In the genomic region with DNA sequence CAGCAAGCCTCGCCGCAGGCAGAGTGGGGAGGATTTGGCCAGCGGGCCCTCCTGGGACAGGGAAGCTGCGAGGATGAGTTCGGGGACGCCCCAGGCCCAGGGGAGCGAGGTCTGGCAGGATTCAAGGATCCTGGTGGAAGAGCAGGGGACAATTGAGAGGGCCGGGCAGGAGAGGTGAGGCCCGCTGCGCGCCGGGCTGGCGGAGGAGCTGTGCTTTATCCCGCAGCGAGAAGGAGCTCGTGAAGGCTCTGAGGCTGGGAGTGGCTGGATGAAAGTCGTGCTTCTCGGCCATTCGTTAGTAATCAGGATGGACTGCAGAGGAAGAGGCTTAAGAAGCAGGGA, we compare ENCODE assay signal across 11 cellular contexts. TPM values are rescaled to one million over a fixed set of nuclear protein-coding genes. Genes with fewer than 3 reads are reported as not detected.
DNase-seq lines count a peak whose midpoint lies in the region; ATAC-seq and TF ChIP-seq lines count a peak whose summit lies in the region.
"Had no signal": no experiment of that assay in that cellular context is flagged by ENCODE, and none has a peak within 500 bp of the region (broad histone marks: within the 10 kb centered on the region; RNA-seq: fewer than 3 reads in every experiment).

No MANE protein-coding gene starts in this region.

- no peaks in the 10 kb centered on the region for H3K36me3 ChIP-seq in fibroblast of lung (ENCODE audit: control insufficient read depth, insufficient read depth, low read length)
- H3K36me3 ChIP-seq in spleen = no peaks in the 10 kb centered on the region

- no peaks in the 10 kb centered on the region for H3K9me3 Mint-ChIP-seq in activated CD8-positive, alpha-beta T cell treated with anti-CD3 and anti-CD28 coated beads for 36 hours
- no peaks in the 10 kb centered on the region for H3K9me3 Mint-ChIP-seq in activated CD8-positive, alpha-beta T cell treated with anti-CD3 and anti-CD28 coated beads, Interleukin-2, amount 10 ng/mL, durations not matched to agents 7 days and 5 days (ENCODE audit: insufficient read depth)
- peaks cover 1% of the 10 kb centered on the region for H3K9me3 Mint-ChIP-seq in glutamatergic neuron (ENCODE audit: unreplicated experiment)

- no peaks in the 10 kb centered on the region for H4K20me1 ChIP-seq in fibroblast of lung (ENCODE audit: control insufficient read depth, extremely low read depth, insufficient read depth, low read length)

- H3K36me3 Mint-ChIP-seq in activated CD8-positive, alpha-beta T cell treated with anti-CD3 and anti-CD28 coated beads for 36 hours (ENCODE audit: low read depth) = no peaks in the 10 kb centered on the region
- no peaks in the 10 kb centered on the region for H3K36me3 Mint-ChIP-seq in activated CD8-positive, alpha-beta T cell treated with anti-CD3 and anti-CD28 coated beads, Interleukin-2, amount 10 ng/mL, durations not matched to agents 7 days and 5 days (ENCODE audit: low read depth)
- no peaks in the 10 kb centered on the region for H3K36me3 Mint-ChIP-seq in glutamatergic neuron (ENCODE audit: unreplicated experiment)
- H3K36me3 Mint-ChIP-seq: activated CD8-positive, alpha-beta memory T cell treated with anti-CD3 and anti-CD28 coated beads, Interleukin-2, amount 10 ng/mL, durations not matched to agents 7 days and 5 days had no signal

- POLR2A ChIA-PET in activated CD8-positive, alpha-beta T cell treated with anti-CD3 and anti-CD28 coated beads for 36 hours (lab: Charles Lee) = interaction anchor here (0.9 kb wide), 1 partner anchor 147 kb away, joined by 3 read pairs; no protein-coding TSS in a partner anchor
- POLR2A ChIA-PET in activated CD8-positive, alpha-beta T cell treated with anti-CD3 and anti-CD28 coated beads, Interleukin-2, amount 10 ng/mL, durations not matched to agents 7 days and 5 days (lab: Charles Lee) = no interaction called here
- POLR2A ChIA-PET in RWPE1 (lab: Yijun Ruan, JAX; ENCODE audit: low non-redundant PET) = interaction anchor here (0.6 kb wide), 1 partner anchor 9 kb away, joined by 3 read pairs; no protein-coding TSS in a partner anchor

- peak overlapping the region; percentile 76 for H2AFZ ChIP-seq in fibroblast of lung (ENCODE audit: low read length)

- no peak for TF ChIP-seq POLR2A in spleen (IDR thresholded peaks at IDR 0.05)

- peak overlapping the region; percentile 76 for H3K27ac Mint-ChIP-seq in activated CD8-positive, alpha-beta T cell treated with anti-CD3 and anti-CD28 coated beads for 36 hours
- H3K27ac Mint-ChIP-seq in activated CD8-positive, alpha-beta T cell treated with anti-CD3 and anti-CD28 coated beads, Interleukin-2, amount 10 ng/mL, durations not matched to agents 7 days and 5 days = no peak overlapping the region
- no peak overlapping the region for H3K27ac Mint-ChIP-seq in glutamatergic neuron (ENCODE audit: unreplicated experiment)

- CTCF ChIA-PET in activated CD8-positive, alpha-beta T cell treated with anti-CD3 and anti-CD28 coated beads for 36 hours (lab: Charles Lee) = interaction anchor here (2.0 kb wide), 1 partner anchor 197 kb away, joined by 5 read pairs; no protein-coding TSS in a partner anchor
- CTCF ChIA-PET in activated CD8-positive, alpha-beta T cell treated with anti-CD3 and anti-CD28 coated beads, Interleukin-2, amount 10 ng/mL, durations not matched to agents 7 days and 5 days (lab: Charles Lee) = interaction anchor here (1.7 kb wide), 1 partner anchor 147 kb away, joined by 4 read pairs; no protein-coding TSS in a partner anchor
- CTCF ChIA-PET in RWPE1 (lab: Yijun Ruan, JAX) = interaction anchor here (0.5 kb wide), 1 partner anchor 102 kb away, joined by 3 read pairs; no protein-coding TSS in a partner anchor

- H3K27me3 Mint-ChIP-seq in activated CD8-positive, alpha-beta T cell treated with anti-CD3 and anti-CD28 coated beads for 36 hours = no peaks in the 10 kb centered on the region
- H3K27me3 Mint-ChIP-seq in activated CD8-positive, alpha-beta T cell treated with anti-CD3 and anti-CD28 coated beads, Interleukin-2, amount 10 ng/mL, durations not matched to agents 7 days and 5 days (ENCODE audit: low read depth) = no peaks in the 10 kb centered on the region
- peaks cover 3% of the 10 kb centered on the region for H3K27me3 Mint-ChIP-seq in glutamatergic neuron (ENCODE audit: unreplicated experiment)

- peaks cover 17% of the 10 kb centered on the region for H3K4me1 Mint-ChIP-seq in activated CD8-positive, alpha-beta T cell treated with anti-CD3 and anti-CD28 coated beads for 36 hours (ENCODE audit: low read depth)
- H3K4me1 Mint-ChIP-seq in activated CD8-positive, alpha-beta T cell treated with anti-CD3 and anti-CD28 coated beads, Interleukin-2, amount 10 ng/mL, durations not matched to agents 7 days and 5 days (ENCODE audit: low read depth) = peaks cover 20% of the 10 kb centered on the region
- H3K4me1 Mint-ChIP-seq in glutamatergic neuron (ENCODE audit: low read depth, unreplicated experiment) = peaks cover 6% of the 10 kb centered on the region

- 55 to 85% (median 70%) methylated on average over 19 of the region's 19 CpGs for WGBS in spleen, 5 donors

- no peak for TF ChIP-seq CTCF in activated CD8-positive, alpha-beta T cell treated with anti-CD3 and anti-CD28 coated beads for 36 hours (IDR thresholded peaks at IDR 0.05)
- TF ChIP-seq CTCF in RWPE1 (conservative IDR thresholded peaks at IDR 0.05; ENCODE audit: low read depth) (no peak), fibroblast of lung (conservative IDR thresholded peaks at IDR 0.05 in 1 of 2, IDR thresholded peaks at IDR 0.05 in 1 of 2; ENCODE audit: low read depth in 1 of 2, low read length in 2 of 2) (no peak), spleen (IDR thresholded peaks at IDR 0.05 in 8 of 11, conservative IDR thresholded peaks at IDR 0.05 in 3 of 11) (no peak), glutamatergic neuron (IDR thresholded peaks at IDR 0.05; ENCODE audit: partially characterized antibody, unreplicated experiment) (no peak), coronary artery (IDR thresholded peaks at IDR 0.05) (no peak)

- H3K9me3 ChIP-seq in fibroblast of lung (ENCODE audit: control insufficient read depth, insufficient read depth, low read depth, low read length) (no peaks in the 10 kb centered on the region), spleen (no peaks in the 10 kb centered on the region)

- H3K4me2 ChIP-seq in fibroblast of lung (ENCODE audit: extremely low read depth, insufficient read depth, low read length) = no peak overlapping the region

- intact Hi-C loops in activated CD8-positive, alpha-beta T cell treated with anti-CD3 and anti-CD28 coated beads for 36 hours (cut with micrococcal nuclease) = no loop called here
- intact Hi-C loops in spleen (cut with DNase I; ENCODE audit: low total_unique reads) = no loop called here

- no peaks in the 10 kb centered on the region for H3K79me2 ChIP-seq in fibroblast of lung (ENCODE audit: control insufficient read depth, insufficient read depth, low read length)

- ATAC-seq in activated CD8-positive, alpha-beta T cell treated with anti-CD3 and anti-CD28 coated beads for 36 hours = no peak
- ATAC-seq in activated CD8-positive, alpha-beta T cell treated with anti-CD3 and anti-CD28 coated beads, Interleukin-2, amount 10 ng/mL, durations not matched to agents 7 days and 5 days = no peak

- H3K4me3 ChIP-seq in fibroblast of lung (replicated peaks in 1 of 4; ENCODE audit: control extremely low read depth in 1 of 4, insufficient read depth in 1 of 4, low read depth in 3 of 4, low read length in 4 of 4) (no peak overlapping the region), spleen (peak overlapping the region in 6 of 8 donors; percentile 33 to 69 (median 40)), coronary artery (no peak overlapping the region)

- H3K4me1 ChIP-seq in fibroblast of lung (ENCODE audit: control insufficient read depth, extremely low read depth, insufficient read depth, low read length) (peaks cover 5% of the 10 kb centered on the region), spleen (peaks cover 9 to 44% (median 18%) of the 10 kb centered on the region in 6 donors)

- H3K27me3 ChIP-seq in fibroblast of lung (ENCODE audit: control insufficient read depth, insufficient read depth, low read length) (peaks cover 7% of the 10 kb centered on the region), spleen (replicated peaks in 1 of 7) (no peaks in the 10 kb centered on the region)

- no peak overlapping the region for H3K9ac ChIP-seq in fibroblast of lung (ENCODE audit: insufficient read depth, low read length)

- no peak overlapping the region for H3K4me3 Mint-ChIP-seq in activated CD8-positive, alpha-beta T cell treated with anti-CD3 and anti-CD28 coated beads for 36 hours
- H3K4me3 Mint-ChIP-seq in activated CD8-positive, alpha-beta T cell treated with anti-CD3 and anti-CD28 coated beads, Interleukin-2, amount 10 ng/mL, durations not matched to agents 7 days and 5 days = no peak overlapping the region
- H3K4me3 Mint-ChIP-seq in glutamatergic neuron (ENCODE audit: unreplicated experiment) = no peak overlapping the region

- no peak for DNase-seq in activated CD8-positive, alpha-beta T cell treated with anti-CD3 and anti-CD28 coated beads for 36 hours
- DNase-seq in activated CD8-positive, alpha-beta T cell treated with anti-CD3 and anti-CD28 coated beads, Interleukin-2, amount 10 ng/mL, durations not matched to agents 7 days and 5 days = no peak
- DNase-seq in RWPE1 (ENCODE audit: low spot score) (no peak), fibroblast of lung (ENCODE audit: low read depth in 2 of 2) (no peak), spleen (no peak), NCI-H187 treated with DMSO at 0.1 percent for 48 hours (lab: John Stamatoyannopoulos, UW) (no peak), glutamatergic neuron (no peak), coronary artery (ENCODE audit: low spot score) (no peak)

- peak overlapping the region; percentile 81 for H3K27ac ChIP-seq in RWPE1
- peak overlapping the region; percentile 62 for H3K27ac ChIP-seq in fibroblast of lung (ENCODE audit: insufficient read depth, low read length)
- peak overlapping the region in 7 of 8 donors; percentile 67 to 91 (median 85) for H3K27ac ChIP-seq in spleen
- peak overlapping the region in 1 of 2 donors; percentile 10 for H3K27ac ChIP-seq in coronary artery

RNA-seq across cellular contexts. Expression of gene SLC51A, which starts 3.6 kb away (rescaled TPM):
- total RNA-seq in activated CD8-positive, alpha-beta T cell treated with anti-CD3 and anti-CD28 coated beads for 36 hours = not detected
- total RNA-seq in activated CD8-positive, alpha-beta T cell treated with anti-CD3 and anti-CD28 coated beads, Interleukin-2, amount 10 ng/mL, durations not matched to agents 7 days and 5 days = not detected
- not detected in 2 replicates for total RNA-seq in fibroblast of lung
- not detected in 2 replicates for polyA plus RNA-seq in fibroblast of lung
- polyA plus RNA-seq in fibroblast of lung (2012) = 3.3 and 6.1 TPM in 2 replicates
- not detected in 2 replicates for polyA minus RNA-seq in fibroblast of lung (ENCODE audit: low replicate concordance)
- 10 to 100 TPM in 1 of 7 donors, 1 to 10 TPM in 6; 2.0 to 14.6 (median 4.1) TPM for total RNA-seq in spleen
- 1 to 10 TPM in 1 of 3 donors, under 1 TPM in 2; 0.30 to 1.1 (median 0.54) TPM for polyA plus RNA-seq in spleen
- total RNA-seq in glutamatergic neuron (ENCODE audit: unreplicated experiment) = not detected
- total RNA-seq: activated CD8-positive, alpha-beta memory T cell treated with anti-CD3 and anti-CD28 coated beads, Interleukin-2, amount 10 ng/mL, durations not matched to agents 7 days and 5 days; glomerular endothelial cell; SK-MEL-5 had no signal

RNA-seq across cellular contexts. Expression of gene ZDHHC19, which starts 8.7 kb away (rescaled TPM):
- not detected for total RNA-seq in activated CD8-positive, alpha-beta T cell treated with anti-CD3 and anti-CD28 coated beads for 36 hours
- total RNA-seq in activated CD8-positive, alpha-beta T cell treated with anti-CD3 and anti-CD28 coated beads, Interleukin-2, amount 10 ng/mL, durations not matched to agents 7 days and 5 days = not detected
- total RNA-seq in fibroblast of lung (not detected in 2 replicates), spleen (10 to 100 TPM in 3 of 7 donors, 1 to 10 TPM in 3, under 1 TPM in 1; 0.79 to 44.6 (median 7.9) TPM), glutamatergic neuron (ENCODE audit: unreplicated experiment) (1.2 TPM)
- polyA plus RNA-seq in fibroblast of lung (not detected in 2 replicates), spleen (10 to 100 TPM in 1 of 3 donors, 1 to 10 TPM in 2; 3.2 to 15.4 (median 6.2) TPM)
- not detected in 2 replicates for polyA plus RNA-seq in fibroblast of lung (2012)
- polyA minus RNA-seq in fibroblast of lung (ENCODE audit: low replicate concordance) = not detected in 2 replicates
- total RNA-seq: activated CD8-positive, alpha-beta memory T cell treated with anti-CD3 and anti-CD28 coated beads, Interleukin-2, amount 10 ng/mL, durations not matched to agents 7 days and 5 days; glomerular endothelial cell had no signal

Comparison
In these comparisons a context has a peak if more than half of its experiments do, and no peak if none do; other contexts are left out.
1. H3K4me3 ChIP-seq: peak in spleen (6 of 8); none in fibroblast of lung (0 of 4) and coronary artery (single experiment).